1 cellular context compared by ENCODE assay signal in the genomic region with DNA sequence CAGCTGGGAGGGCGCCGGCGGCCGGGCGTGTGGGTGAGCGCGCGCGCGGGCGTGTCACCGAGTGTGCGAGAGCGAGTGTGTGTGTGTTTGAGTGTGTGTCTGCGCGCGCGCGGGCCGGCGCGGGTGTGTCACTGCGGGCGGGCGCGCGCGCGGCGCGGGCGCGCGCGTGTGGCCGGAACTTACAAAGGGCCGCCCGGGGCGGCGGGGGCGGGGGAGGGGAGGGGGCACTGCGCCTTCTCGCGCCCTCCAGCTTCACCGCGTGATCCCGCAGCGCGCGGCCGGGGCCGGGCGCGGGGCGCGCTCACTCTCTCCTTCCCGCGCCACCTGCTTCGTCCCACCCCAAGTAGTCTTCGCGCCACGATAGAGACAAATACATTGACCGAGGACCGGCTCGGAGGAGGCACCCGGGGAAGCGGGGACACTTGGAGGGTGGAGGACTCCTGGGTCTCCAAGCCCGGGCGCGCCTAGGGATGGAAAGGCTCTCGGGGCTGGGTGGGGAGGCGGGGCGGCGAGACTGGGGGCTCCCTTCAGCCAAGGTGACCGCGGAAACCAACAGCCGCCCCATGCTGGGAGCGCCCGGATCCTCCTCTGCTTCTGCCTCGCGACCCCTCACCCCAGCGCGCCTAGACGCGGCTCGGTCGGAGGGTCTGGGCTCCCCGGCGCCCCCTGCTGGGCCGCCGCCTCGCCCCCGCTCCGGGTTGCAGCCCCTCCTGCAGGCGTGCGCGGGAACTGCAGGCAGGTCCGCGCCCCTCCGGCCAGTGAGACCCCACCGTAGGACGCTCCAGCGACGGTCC.
TF ChIP-seq lines count a peak whose summit lies in the region.

A gene with protein sequence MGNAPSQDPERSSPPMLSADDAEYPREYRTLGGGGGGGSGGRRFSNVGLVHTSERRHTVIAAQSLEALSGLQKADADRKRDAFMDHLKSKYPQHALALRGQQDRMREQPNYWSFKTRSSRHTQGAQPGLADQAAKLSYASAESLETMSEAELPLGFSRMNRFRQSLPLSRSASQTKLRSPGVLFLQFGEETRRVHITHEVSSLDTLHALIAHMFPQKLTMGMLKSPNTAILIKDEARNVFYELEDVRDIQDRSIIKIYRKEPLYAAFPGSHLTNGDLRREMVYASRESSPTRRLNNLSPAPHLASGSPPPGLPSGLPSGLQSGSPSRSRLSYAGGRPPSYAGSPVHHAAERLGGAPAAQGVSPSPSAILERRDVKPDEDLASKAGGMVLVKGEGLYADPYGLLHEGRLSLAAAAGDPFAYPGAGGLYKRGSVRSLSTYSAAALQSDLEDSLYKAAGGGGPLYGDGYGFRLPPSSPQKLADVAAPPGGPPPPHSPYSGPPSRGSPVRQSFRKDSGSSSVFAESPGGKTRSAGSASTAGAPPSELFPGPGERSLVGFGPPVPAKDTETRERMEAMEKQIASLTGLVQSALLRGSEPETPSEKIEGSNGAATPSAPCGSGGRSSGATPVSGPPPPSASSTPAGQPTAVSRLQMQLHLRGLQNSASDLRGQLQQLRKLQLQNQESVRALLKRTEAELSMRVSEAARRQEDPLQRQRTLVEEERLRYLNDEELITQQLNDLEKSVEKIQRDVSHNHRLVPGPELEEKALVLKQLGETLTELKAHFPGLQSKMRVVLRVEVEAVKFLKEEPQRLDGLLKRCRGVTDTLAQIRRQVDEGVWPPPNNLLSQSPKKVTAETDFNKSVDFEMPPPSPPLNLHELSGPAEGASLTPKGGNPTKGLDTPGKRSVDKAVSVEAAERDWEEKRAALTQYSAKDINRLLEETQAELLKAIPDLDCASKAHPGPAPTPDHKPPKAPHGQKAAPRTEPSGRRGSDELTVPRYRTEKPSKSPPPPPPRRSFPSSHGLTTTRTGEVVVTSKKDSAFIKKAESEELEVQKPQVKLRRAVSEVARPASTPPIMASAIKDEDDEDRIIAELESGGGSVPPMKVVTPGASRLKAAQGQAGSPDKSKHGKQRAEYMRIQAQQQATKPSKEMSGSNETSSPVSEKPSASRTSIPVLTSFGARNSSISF (minus strand): TSS at position 101 of the 794 bp plus-strand sequence. CDS start 247 bp downstream, outside the sequence.

TF ChIP-seq in HepG2, 621 proteins besides CTCF, POLR2A, EP300 and RAD21 (continued from another document and continues in another):
- TF ChIP-seq, protein P1, sequence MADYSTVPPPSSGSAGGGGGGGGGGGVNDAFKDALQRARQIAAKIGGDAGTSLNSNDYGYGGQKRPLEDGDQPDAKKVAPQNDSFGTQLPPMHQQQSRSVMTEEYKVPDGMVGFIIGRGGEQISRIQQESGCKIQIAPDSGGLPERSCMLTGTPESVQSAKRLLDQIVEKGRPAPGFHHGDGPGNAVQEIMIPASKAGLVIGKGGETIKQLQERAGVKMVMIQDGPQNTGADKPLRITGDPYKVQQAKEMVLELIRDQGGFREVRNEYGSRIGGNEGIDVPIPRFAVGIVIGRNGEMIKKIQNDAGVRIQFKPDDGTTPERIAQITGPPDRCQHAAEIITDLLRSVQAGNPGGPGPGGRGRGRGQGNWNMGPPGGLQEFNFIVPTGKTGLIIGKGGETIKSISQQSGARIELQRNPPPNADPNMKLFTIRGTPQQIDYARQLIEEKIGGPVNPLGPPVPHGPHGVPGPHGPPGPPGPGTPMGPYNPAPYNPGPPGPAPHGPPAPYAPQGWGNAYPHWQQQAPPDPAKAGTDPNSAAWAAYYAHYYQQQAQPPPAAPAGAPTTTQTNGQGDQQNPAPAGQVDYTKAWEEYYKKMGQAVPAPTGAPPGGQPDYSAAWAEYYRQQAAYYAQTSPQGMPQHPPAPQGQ (CRISPR knock-in tag; IDR thresholded peaks at IDR 0.05; ENCODE audit: borderline replicate concordance) = no peak
- TF ChIP-seq TRAFD1 (CRISPR knock-in tag; IDR thresholded peaks at IDR 0.05; ENCODE audit: borderline replicate concordance) (no peak), ZMYM2 (CRISPR knock-in tag; IDR thresholded peaks at IDR 0.05) (peak; percentile 99), ZNF496 (CRISPR knock-in tag; IDR thresholded peaks at IDR 0.05; ENCODE audit: insufficient replicate concordance) (no peak), ZNF691 (CRISPR knock-in tag; IDR thresholded peaks at IDR 0.05; ENCODE audit: borderline replicate concordance, low read depth) (peak; percentile 90; the same call in 1 of the 2 replicates), ZNF879 (CRISPR knock-in tag; IDR thresholded peaks at IDR 0.05) (no peak), ZZZ3 (CRISPR knock-in tag; IDR thresholded peaks at IDR 0.05; ENCODE audit: borderline replicate concordance) (no peak), REL (CRISPR knock-in tag; conservative IDR thresholded peaks at IDR 0.05) (peak; percentile 85), THRA (CRISPR knock-in tag; IDR thresholded peaks at IDR 0.05; ENCODE audit: borderline replicate concordance) (peak; percentile 68), RBFOX2 (IDR thresholded peaks at IDR 0.05; ENCODE audit: low read depth, low read length) (peak; percentile 95), ZNF282 (IDR thresholded peaks at IDR 0.05; ENCODE audit: partially characterized antibody) (no peak), SYNCRIP (IDR thresholded peaks at IDR 0.05; ENCODE audit: insufficient read depth, low read depth, low read length) (no peak), CREB1 (IDR thresholded peaks at IDR 0.05) (no peak), CREB1 (CRISPR knock-in tag; IDR thresholded peaks at IDR 0.05) (no peak), ZNF350 (CRISPR knock-in tag; IDR thresholded peaks at IDR 0.05; ENCODE audit: borderline replicate concordance, low read depth) (no peak), ZNF460 (CRISPR knock-in tag; IDR thresholded peaks at IDR 0.05; ENCODE audit: borderline replicate concordance) (no peak), GZF1 (CRISPR knock-in tag; IDR thresholded peaks at IDR 0.05) (no peak), KLF11 (CRISPR knock-in tag; IDR thresholded peaks at IDR 0.05) (no peak)
- TF ChIP-seq, protein P2, sequence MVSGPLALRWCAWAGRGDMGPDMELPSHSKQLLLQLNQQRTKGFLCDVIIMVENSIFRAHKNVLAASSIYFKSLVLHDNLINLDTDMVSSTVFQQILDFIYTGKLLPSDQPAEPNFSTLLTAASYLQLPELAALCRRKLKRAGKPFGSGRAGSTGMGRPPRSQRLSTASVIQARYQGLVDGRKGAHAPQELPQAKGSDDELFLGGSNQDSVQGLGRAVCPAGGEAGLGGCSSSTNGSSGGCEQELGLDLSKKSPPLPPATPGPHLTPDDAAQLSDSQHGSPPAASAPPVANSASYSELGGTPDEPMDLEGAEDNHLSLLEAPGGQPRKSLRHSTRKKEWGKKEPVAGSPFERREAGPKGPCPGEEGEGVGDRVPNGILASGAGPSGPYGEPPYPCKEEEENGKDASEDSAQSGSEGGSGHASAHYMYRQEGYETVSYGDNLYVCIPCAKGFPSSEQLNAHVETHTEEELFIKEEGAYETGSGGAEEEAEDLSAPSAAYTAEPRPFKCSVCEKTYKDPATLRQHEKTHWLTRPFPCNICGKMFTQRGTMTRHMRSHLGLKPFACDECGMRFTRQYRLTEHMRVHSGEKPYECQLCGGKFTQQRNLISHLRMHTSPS (CRISPR knock-in tag; IDR thresholded peaks at IDR 0.05; ENCODE audit: low read depth) = 0 out of 2 replicates have a peak, but pooled peaks have one; percentile 14
- TF ChIP-seq, protein P3, sequence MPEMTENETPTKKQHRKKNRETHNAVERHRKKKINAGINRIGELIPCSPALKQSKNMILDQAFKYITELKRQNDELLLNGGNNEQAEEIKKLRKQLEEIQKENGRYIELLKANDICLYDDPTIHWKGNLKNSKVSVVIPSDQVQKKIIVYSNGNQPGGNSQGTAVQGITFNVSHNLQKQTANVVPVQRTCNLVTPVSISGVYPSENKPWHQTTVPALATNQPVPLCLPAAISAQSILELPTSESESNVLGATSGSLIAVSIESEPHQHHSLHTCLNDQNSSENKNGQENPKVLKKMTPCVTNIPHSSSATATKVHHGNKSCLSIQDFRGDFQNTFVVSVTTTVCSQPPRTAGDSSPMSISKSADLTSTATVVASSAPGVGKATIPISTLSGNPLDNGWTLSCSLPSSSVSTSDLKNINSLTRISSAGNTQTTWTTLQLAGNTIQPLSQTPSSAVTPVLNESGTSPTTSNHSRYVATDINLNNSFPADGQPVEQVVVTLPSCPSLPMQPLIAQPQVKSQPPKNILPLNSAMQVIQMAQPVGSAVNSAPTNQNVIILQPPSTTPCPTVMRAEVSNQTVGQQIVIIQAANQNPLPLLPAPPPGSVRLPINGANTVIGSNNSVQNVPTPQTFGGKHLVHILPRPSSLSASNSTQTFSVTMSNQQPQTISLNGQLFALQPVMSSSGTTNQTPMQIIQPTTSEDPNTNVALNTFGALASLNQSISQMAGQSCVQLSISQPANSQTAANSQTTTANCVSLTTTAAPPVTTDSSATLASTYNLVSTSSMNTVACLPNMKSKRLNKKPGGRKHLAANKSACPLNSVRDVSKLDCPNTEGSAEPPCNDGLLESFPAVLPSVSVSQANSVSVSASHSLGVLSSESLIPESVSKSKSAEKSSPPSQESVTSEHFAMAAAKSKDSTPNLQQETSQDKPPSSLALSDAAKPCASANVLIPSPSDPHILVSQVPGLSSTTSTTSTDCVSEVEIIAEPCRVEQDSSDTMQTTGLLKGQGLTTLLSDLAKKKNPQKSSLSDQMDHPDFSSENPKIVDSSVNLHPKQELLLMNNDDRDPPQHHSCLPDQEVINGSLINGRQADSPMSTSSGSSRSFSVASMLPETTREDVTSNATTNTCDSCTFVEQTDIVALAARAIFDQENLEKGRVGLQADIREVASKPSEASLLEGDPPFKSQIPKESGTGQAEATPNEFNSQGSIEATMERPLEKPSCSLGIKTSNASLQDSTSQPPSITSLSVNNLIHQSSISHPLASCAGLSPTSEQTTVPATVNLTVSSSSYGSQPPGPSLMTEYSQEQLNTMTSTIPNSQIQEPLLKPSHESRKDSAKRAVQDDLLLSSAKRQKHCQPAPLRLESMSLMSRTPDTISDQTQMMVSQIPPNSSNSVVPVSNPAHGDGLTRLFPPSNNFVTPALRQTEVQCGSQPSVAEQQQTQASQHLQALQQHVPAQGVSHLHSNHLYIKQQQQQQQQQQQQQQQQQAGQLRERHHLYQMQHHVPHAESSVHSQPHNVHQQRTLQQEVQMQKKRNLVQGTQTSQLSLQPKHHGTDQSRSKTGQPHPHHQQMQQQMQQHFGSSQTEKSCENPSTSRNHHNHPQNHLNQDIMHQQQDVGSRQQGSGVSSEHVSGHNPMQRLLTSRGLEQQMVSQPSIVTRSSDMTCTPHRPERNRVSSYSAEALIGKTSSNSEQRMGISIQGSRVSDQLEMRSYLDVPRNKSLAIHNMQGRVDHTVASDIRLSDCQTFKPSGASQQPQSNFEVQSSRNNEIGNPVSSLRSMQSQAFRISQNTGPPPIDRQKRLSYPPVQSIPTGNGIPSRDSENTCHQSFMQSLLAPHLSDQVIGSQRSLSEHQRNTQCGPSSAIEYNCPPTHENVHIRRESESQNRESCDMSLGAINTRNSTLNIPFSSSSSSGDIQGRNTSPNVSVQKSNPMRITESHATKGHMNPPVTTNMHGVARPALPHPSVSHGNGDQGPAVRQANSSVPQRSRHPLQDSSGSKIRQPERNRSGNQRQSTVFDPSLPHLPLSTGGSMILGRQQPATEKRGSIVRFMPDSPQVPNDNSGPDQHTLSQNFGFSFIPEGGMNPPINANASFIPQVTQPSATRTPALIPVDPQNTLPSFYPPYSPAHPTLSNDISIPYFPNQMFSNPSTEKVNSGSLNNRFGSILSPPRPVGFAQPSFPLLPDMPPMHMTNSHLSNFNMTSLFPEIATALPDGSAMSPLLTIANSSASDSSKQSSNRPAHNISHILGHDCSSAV (CRISPR knock-in tag; IDR thresholded peaks at IDR 0.05; ENCODE audit: borderline replicate concordance) = no peak
- TF ChIP-seq, protein P4, sequence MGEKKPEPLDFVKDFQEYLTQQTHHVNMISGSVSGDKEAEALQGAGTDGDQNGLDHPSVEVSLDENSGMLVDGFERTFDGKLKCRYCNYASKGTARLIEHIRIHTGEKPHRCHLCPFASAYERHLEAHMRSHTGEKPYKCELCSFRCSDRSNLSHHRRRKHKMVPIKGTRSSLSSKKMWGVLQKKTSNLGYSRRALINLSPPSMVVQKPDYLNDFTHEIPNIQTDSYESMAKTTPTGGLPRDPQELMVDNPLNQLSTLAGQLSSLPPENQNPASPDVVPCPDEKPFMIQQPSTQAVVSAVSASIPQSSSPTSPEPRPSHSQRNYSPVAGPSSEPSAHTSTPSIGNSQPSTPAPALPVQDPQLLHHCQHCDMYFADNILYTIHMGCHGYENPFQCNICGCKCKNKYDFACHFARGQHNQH (CRISPR knock-in tag; IDR thresholded peaks at IDR 0.05) = peak; percentile 65; the same call in 1 of the 2 replicates
- TF ChIP-seq, protein P5, sequence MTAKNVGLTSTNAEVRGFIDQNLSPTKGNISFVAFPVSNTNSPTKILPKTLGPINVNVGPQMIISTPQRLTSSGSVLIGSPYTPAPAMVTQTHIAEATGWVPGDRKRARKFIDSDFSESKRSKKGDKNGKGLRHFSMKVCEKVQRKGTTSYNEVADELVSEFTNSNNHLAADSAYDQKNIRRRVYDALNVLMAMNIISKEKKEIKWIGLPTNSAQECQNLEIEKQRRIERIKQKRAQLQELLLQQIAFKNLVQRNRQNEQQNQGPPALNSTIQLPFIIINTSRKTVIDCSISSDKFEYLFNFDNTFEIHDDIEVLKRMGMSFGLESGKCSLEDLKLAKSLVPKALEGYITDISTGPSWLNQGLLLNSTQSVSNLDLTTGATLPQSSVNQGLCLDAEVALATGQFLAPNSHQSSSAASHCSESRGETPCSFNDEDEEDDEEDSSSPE (CRISPR knock-in tag; IDR thresholded peaks at IDR 0.05) = peak; percentile 74
- TF ChIP-seq, protein P6, sequence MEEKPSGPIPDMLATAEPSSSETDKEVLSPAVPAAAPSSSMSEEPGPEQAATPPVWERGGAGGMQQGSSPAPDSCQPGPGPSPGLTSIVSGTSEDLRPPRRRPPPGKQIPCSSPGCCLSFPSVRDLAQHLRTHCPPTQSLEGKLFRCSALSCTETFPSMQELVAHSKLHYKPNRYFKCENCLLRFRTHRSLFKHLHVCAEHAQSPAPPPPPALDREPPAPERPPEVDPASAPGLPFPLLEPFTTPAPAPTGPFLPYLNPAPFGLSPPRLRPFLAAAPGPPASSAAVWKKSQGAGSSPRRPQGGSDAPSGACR (CRISPR knock-in tag; IDR thresholded peaks at IDR 0.05) = 0 out of 2 replicates have a peak, but pooled peaks have one; percentile 54
